19 cellular contexts compared by ENCODE assay signal in genomic region chr6:11798538-11798937, GRCh38. TPM values are rescaled to one million over a fixed set of nuclear protein-coding genes. Genes with fewer than 3 reads are reported as not detected.
"Had no signal": no experiment of that assay in that cellular context is flagged by ENCODE, and none has a peak within 500 bp of the region (broad histone marks: within the 10 kb centered on the region; RNA-seq: fewer than 3 reads in every experiment).

No MANE protein-coding gene starts in this region.

- H3K27ac Mint-ChIP-seq: naive thymus-derived CD8-positive, alpha-beta T cell; type B pancreatic cell had no signal

- H3K4me3 ChIP-seq: dorsolateral prefrontal cortex, hepatocyte, mucosa of descending colon, right atrium auricular region, sigmoid colon had no signal

- H3K4me3 Mint-ChIP-seq: naive thymus-derived CD8-positive, alpha-beta T cell; type B pancreatic cell had no signal

- H3K4me1 ChIP-seq: right atrium auricular region, sigmoid colon had no signal

- DNase-seq: cortex of kidney; dorsolateral prefrontal cortex; effector CD8-positive, alpha-beta T cell; foreskin keratinocyte; left colon; mammary epithelial cell; mucosa of descending colon; naive thymus-derived CD8-positive, alpha-beta T cell; sigmoid colon; small intestine; stimulated activated CD4-positive, alpha-beta T cell treated with anti-CD3 and anti-CD28 coated beads, Interleukin-12 subunit alpha, Interleukin-12 subunit beta, amount 100 ng/mL, for 4 hours; stimulated activated CD4-positive, alpha-beta T cell treated with anti-CD3 and anti-CD28 coated beads, Interleukin-2, amount 100 ng/mL, for 48 hours; stimulated activated naive CD4-positive, alpha-beta T cell treated with Interleukin-2 at 50 U/mL for 16 hours had no signal

- H3K27me3 Mint-ChIP-seq: type B pancreatic cell had no signal

- H3K36me3 ChIP-seq: neutrophil, right atrium auricular region, sigmoid colon had no signal

- H3K27ac ChIP-seq: dorsolateral prefrontal cortex, foreskin keratinocyte, hepatocyte, neutrophil, right atrium auricular region, sigmoid colon had no signal

- H3K4me2 ChIP-seq: hepatocyte had no signal

- H3K27me3 ChIP-seq: dorsolateral prefrontal cortex, foreskin keratinocyte, hepatocyte, neutrophil, right atrium auricular region, sigmoid colon had no signal

- H3K36me3 Mint-ChIP-seq: type B pancreatic cell had no signal

- ATAC-seq: esophagus mucosa; foreskin keratinocyte; left colon; mucosa of descending colon; naive thymus-derived CD8-positive, alpha-beta T cell had no signal

- H3K4me1 Mint-ChIP-seq: naive thymus-derived CD8-positive, alpha-beta T cell had no signal

- H2AFZ ChIP-seq: hepatocyte had no signal

- H3K9me3 ChIP-seq: mucosa of descending colon, neutrophil, sigmoid colon had no signal

RNA-seq across cellular contexts. Expression of gene ADTRP, which starts 19.9 kb away (rescaled TPM):
- total RNA-seq: right atrium auricular region had no signal
- polyA plus RNA-seq: neural cell had no signal
